Comparison of ENCODE assay signal across 1 cellular context in the genomic region with DNA sequence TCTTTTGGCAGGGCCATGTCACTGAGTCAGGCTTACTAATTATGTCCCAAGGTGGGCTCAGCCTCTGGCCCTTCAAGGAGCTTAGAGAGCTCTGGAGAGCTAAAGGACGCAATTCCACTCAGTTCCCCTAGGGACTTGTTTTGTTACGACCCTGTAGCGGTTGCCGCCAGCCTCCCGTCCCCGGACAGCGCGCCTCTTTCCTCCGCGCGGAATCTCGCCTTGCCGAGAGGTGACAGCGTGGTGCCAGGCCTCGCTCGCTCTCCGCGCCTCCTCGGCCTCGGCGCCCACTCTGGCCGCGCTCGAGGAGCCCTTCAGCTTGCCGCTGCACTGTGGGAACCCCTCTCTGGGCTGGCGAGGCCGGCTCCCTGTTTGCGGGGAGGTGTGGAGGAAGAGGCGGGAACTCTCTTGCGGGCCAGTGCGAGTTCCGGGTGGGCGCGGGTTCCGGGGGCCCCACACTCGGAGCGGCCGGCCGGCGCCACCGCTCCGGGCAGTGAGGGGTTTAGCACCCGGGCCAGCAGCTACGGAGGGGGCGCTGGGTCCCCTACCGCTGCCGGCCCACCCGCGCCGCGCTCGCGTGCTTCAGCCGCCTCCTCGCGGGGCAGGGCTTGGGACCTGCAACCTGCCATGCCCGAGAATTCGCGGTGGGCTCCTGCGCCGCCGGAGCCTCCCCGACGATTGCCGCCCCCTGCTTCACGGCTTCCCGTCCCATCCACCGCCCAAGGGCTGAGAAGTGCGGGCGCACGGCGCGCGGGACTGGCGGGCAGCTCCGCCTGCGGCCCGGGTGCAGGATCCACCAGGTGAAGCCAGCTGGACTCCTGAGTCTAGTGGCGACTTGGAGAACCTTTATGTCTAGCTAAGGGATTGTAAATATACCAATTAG.
TF ChIP-seq lines count a peak whose summit lies in the region.

No MANE protein-coding gene starts in this region.

TF ChIP-seq in H1, 55 proteins besides CTCF, POLR2A, EP300 and RAD21:
- TF ChIP-seq CHD2 (IDR thresholded peaks at IDR 0.05; ENCODE audit: low read length) (no peak), SIN3A (conservative IDR thresholded peaks at IDR 0.05 in 1 of 2, IDR thresholded peaks at IDR 0.05 in 1 of 2; ENCODE audit: low read depth in 1 of 2, low read length in 2 of 2) (no peak), KDM5A (IDR thresholded peaks at IDR 0.05; ENCODE audit: low read length) (no peak), CBX5 (IDR thresholded peaks at IDR 0.05; ENCODE audit: low read depth, low read length) (no peak), GTF2F1 (IDR thresholded peaks at IDR 0.05; ENCODE audit: borderline replicate concordance, low read depth, low read length) (no peak), RXRA (IDR thresholded peaks at IDR 0.05; ENCODE audit: insufficient read depth, low read depth, low read length) (no peak), ZNF274 (IDR thresholded peaks at IDR 0.05; ENCODE audit: borderline replicate concordance, extremely low read depth, low read length) (no peak), BCL11A (IDR thresholded peaks at IDR 0.05; ENCODE audit: low read depth in 2 of 2, low read length in 2 of 2) (no peak), POU5F1 (IDR thresholded peaks at IDR 0.05; ENCODE audit: low read depth, low read length) (no peak), SAP30 (IDR thresholded peaks at IDR 0.05; ENCODE audit: insufficient read depth, insufficient replicate concordance, low read length) (no peak), CTBP2 (IDR thresholded peaks at IDR 0.05; ENCODE audit: borderline replicate concordance, insufficient read depth, insufficient read length, low read length) (no peak), CHD7 (IDR thresholded peaks at IDR 0.05; ENCODE audit: insufficient replicate concordance, low read length) (no peak), CHD1 (IDR thresholded peaks at IDR 0.05; ENCODE audit: low read depth, low read length) (no peak), PHF8 (conservative IDR thresholded peaks at IDR 0.05; ENCODE audit: low read depth, low read length) (no peak)
- TF ChIP-seq, protein P1, sequence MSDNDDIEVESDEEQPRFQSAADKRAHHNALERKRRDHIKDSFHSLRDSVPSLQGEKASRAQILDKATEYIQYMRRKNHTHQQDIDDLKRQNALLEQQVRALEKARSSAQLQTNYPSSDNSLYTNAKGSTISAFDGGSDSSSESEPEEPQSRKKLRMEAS (IDR thresholded peaks at IDR 0.05), result no peak
TF ChIP-seq in H1: peak in this region for 0.
